ENCODE assay signal across 2 cellular contexts in the genomic region with DNA sequence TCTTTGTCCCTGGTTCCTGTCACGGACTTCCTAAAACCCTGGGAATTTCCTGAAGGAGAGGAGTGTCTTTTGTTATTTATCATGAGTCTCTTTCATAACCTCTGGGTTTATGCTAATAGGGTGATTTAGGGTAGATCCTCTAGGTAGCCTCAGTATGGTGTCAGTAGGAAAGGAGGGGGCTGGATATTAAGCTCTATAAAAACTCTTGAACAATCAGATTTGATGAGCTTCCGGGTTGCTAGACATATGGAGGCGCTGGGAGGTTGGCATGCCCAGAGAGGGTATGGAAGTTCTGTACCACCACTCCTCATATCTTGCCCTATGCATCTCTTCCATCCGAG.
TF ChIP-seq lines count a peak whose summit lies in the region.

No MANE protein-coding gene starts in this region.

TF ChIP-seq in H1, 55 proteins besides CTCF, POLR2A, EP300 and RAD21:
- no peak for TF ChIP-seq CHD1 (IDR thresholded peaks at IDR 0.05; ENCODE audit: low read depth, low read length)
- TF ChIP-seq TAF1 (IDR thresholded peaks at IDR 0.05; ENCODE audit: low read depth, low read length): no peak
- TF ChIP-seq BCL11A (IDR thresholded peaks at IDR 0.05; ENCODE audit: low read depth in 2 of 2, low read length in 2 of 2): no peak
- TF ChIP-seq RBBP5 (IDR thresholded peaks at IDR 0.05; ENCODE audit: borderline replicate concordance, low read depth, low read length): no peak
- TF ChIP-seq CEBPB (IDR thresholded peaks at IDR 0.05; ENCODE audit: low read depth, low read length): 0 out of 2 replicates have a peak, but pooled peaks have one; percentile 16

TF ChIP-seq in SK-N-SH treated with all-trans-retinoic acid at 6 μM for 48 hours, 23 proteins besides CTCF, POLR2A, EP300 and RAD21:
- TF ChIP-seq, protein P1, sequence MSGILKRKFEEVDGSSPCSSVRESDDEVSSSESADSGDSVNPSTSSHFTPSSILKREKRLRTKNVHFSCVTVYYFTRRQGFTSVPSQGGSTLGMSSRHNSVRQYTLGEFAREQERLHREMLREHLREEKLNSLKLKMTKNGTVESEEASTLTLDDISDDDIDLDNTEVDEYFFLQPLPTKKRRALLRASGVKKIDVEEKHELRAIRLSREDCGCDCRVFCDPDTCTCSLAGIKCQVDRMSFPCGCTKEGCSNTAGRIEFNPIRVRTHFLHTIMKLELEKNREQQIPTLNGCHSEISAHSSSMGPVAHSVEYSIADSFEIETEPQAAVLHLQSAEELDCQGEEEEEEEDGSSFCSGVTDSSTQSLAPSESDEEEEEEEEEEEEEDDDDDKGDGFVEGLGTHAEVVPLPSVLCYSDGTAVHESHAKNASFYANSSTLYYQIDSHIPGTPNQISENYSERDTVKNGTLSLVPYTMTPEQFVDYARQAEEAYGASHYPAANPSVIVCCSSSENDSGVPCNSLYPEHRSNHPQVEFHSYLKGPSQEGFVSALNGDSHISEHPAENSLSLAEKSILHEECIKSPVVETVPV (CRISPR knock-in tag; IDR thresholded peaks at IDR 0.05): no peak
- TF ChIP-seq, protein P2, sequence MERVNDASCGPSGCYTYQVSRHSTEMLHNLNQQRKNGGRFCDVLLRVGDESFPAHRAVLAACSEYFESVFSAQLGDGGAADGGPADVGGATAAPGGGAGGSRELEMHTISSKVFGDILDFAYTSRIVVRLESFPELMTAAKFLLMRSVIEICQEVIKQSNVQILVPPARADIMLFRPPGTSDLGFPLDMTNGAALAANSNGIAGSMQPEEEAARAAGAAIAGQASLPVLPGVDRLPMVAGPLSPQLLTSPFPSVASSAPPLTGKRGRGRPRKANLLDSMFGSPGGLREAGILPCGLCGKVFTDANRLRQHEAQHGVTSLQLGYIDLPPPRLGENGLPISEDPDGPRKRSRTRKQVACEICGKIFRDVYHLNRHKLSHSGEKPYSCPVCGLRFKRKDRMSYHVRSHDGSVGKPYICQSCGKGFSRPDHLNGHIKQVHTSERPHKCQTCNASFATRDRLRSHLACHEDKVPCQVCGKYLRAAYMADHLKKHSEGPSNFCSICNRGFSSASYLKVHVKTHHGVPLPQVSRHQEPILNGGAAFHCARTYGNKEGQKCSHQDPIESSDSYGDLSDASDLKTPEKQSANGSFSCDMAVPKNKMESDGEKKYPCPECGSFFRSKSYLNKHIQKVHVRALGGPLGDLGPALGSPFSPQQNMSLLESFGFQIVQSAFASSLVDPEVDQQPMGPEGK (CRISPR knock-in tag; IDR thresholded peaks at IDR 0.05; ENCODE audit: borderline replicate concordance): no peak
- TF ChIP-seq ISL1 (CRISPR knock-in tag; IDR thresholded peaks at IDR 0.05) (no peak), SNAI2 (CRISPR knock-in tag; IDR thresholded peaks at IDR 0.05) (no peak), TOX (CRISPR knock-in tag; IDR thresholded peaks at IDR 0.05; ENCODE audit: borderline replicate concordance) (no peak), ARNTL (CRISPR knock-in tag; IDR thresholded peaks at IDR 0.05; ENCODE audit: borderline replicate concordance, low read depth) (no peak), ZNF70 (CRISPR knock-in tag; IDR thresholded peaks at IDR 0.05) (no peak), BACH2 (CRISPR knock-in tag; IDR thresholded peaks at IDR 0.05; ENCODE audit: borderline replicate concordance) (no peak), PPARA (CRISPR knock-in tag; IDR thresholded peaks at IDR 0.05; ENCODE audit: borderline replicate concordance) (no peak), ZFP3 (CRISPR knock-in tag; IDR thresholded peaks at IDR 0.05) (no peak), ZNF565 (CRISPR knock-in tag; conservative IDR thresholded peaks at IDR 0.05; ENCODE audit: low read depth) (no peak), GLIS3 (CRISPR knock-in tag; IDR thresholded peaks at IDR 0.05) (no peak), ESRRG (CRISPR knock-in tag; IDR thresholded peaks at IDR 0.05) (no peak)
- TF ChIP-seq, protein P3, sequence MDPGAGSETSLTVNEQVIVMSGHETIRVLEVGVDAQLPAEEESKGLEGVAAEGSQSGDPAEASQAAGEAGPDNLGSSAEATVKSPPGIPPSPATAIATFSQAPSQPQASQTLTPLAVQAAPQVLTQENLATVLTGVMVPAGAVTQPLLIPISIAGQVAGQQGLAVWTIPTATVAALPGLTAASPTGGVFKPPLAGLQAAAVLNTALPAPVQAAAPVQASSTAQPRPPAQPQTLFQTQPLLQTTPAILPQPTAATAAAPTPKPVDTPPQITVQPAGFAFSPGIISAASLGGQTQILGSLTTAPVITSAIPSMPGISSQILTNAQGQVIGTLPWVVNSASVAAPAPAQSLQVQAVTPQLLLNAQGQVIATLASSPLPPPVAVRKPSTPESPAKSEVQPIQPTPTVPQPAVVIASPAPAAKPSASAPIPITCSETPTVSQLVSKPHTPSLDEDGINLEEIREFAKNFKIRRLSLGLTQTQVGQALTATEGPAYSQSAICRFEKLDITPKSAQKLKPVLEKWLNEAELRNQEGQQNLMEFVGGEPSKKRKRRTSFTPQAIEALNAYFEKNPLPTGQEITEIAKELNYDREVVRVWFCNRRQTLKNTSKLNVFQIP (CRISPR knock-in tag; IDR thresholded peaks at IDR 0.05; ENCODE audit: borderline replicate concordance, low read depth): no peak
